In genomic region chr13:113296842-113297369, GRCh38 we compare ENCODE assay signal across 8 cellular contexts.
A peak's percentile ranks its signal among the peaks of the same experiment; 100 is the strongest.
DNase-seq lines count a peak whose midpoint lies in the region; ATAC-seq lines count a peak whose summit lies in the region.

Gene LAMP1, plus strand, starts transcription at chr13:113297239. Its CDS starts 196 bp downstream, at chr13:113297435.

- ATAC-seq in GM19372 (IDR thresholded peaks at IDR 0.05; ENCODE audit: low read depth, unreplicated experiment) (peak; percentile 83), HG03521 (IDR thresholded peaks at IDR 0.05; ENCODE audit: unreplicated experiment) (peak; percentile 85)

- DNase-seq in C1 segment of cervical spinal cord (lab: John Stamatoyannopoulos, UW) (peak; percentile 85 to 99 (median 94)), NCI-H748 (lab: John Stamatoyannopoulos, UW; ENCODE audit: unreplicated experiment) (peak; percentile 98), cortex of kidney (lab: John Stamatoyannopoulos, UW) (peak; percentile 80), left kidney (ENCODE audit: low read depth, low spot score) (peak; percentile 99)
- peak; percentile 99 for DNase-seq in activated CD4-positive, alpha-beta T cell treated with anti-CD3 and anti-CD28 coated beads, Interleukin-2, amount 50 U/mL, for 1 hour
- DNase-seq in stimulated activated CD4-positive, alpha-beta T cell treated with anti-CD3 and anti-CD28 coated beads, Interleukin-1b, Interleukin-23, amount 100 ng/mL, for 48 hours, result peak; percentile 98

Comparison
In these comparisons a context has a peak if more than half of its experiments do, and no peak if none do; other contexts are left out.
1. Peak in every context shown above with its lines: DNase-seq and ATAC-seq.